In the genomic region with DNA sequence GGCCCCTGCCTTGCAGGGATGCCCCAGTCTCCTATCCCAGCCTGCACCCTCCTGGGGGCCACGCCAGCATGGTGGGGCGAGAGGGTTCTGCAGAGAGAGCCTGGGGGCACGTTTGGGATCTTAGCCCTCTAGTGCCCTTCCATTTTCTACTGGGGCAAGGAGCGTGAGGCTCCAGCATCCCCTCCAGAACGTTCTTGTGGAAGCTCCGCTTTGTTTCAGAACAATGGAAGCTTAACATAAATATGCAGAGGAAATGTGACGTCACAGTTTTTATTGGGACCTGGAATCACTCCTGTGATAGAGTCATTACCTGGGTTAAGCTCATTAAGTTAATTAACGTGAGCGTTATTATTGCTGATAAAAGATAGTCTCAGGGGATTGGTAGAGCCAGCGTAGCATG, we compare ENCODE assay signal across 2 cellular contexts.
TF ChIP-seq lines count a peak whose summit lies in the region.

No MANE protein-coding gene starts in this region.

TF ChIP-seq in GM23338, 12 proteins besides CTCF, POLR2A, EP300 and RAD21:
- TF ChIP-seq NANOG (IDR thresholded peaks at IDR 0.05; ENCODE audit: borderline replicate concordance) (no peak), ZNF114 (CRISPR knock-in tag; IDR thresholded peaks at IDR 0.05) (no peak), CREB1 (CRISPR knock-in tag; IDR thresholded peaks at IDR 0.05; ENCODE audit: low read depth) (peak; percentile 90), POLR2AphosphoS5 (IDR thresholded peaks at IDR 0.05; ENCODE audit: low read depth) (no peak)

TF ChIP-seq in K562, 482 proteins besides CTCF, POLR2A, EP300 and RAD21:
- TF ChIP-seq ATF1 (CRISPR knock-in tag; IDR thresholded peaks at IDR 0.05) (no peak), ATF1 (tag; IDR thresholded peaks at IDR 0.05) (peak; percentile 46), ZNF12 (CRISPR knock-in tag; IDR thresholded peaks at IDR 0.05) (no peak)
